Comparison of ENCODE assay signal across 12 cellular contexts in genomic region chr1:23394176-23394575, GRCh38. TPM values are rescaled to one million over a fixed set of nuclear protein-coding genes. Genes with fewer than 3 reads are reported as not detected.
A peak's percentile ranks its signal among the peaks of the same experiment; 100 is the strongest.
DNase-seq lines count a peak whose midpoint lies in the region; ATAC-seq, FAIRE-seq and TF ChIP-seq lines count a peak whose summit lies in the region.
"Had no signal": no experiment of that assay in that cellular context is flagged by ENCODE, and none has a peak within 500 bp of the region (broad histone marks: within the 10 kb centered on the region; RNA-seq: fewer than 3 reads in every experiment).

No MANE protein-coding gene starts in this region.

- H3K9me3 Mint-ChIP-seq in astrocyte (ENCODE audit: unreplicated experiment), result peaks cover 2% of the 10 kb centered on the region

- H3K36me3 ChIP-seq in GM23248 (ENCODE audit: low read depth) (no peaks in the 10 kb centered on the region), astrocyte (ENCODE audit: insufficient read depth, low read length) (no peaks in the 10 kb centered on the region)

- DNase-seq in GM23248 (peak; percentile 86), astrocyte (ENCODE audit: low read depth) (peak; percentile 76), left ventricle myocardium superior (no peak), smooth muscle cell of the brain vasculature (ENCODE audit: low read depth, low spot score) (peak; percentile 64), NK-92 (lab: John Stamatoyannopoulos, UW; ENCODE audit: unreplicated experiment) (no peak), pons (ENCODE audit: low spot score) (no peak), NCI-H2196 treated with DMSO at 0.1 percent for 48 hours (lab: John Stamatoyannopoulos, UW; ENCODE audit: unreplicated experiment) (no peak), NCI-H1694 treated with DMSO at 0.1 percent for 48 hours (lab: John Stamatoyannopoulos, UW) (no peak)
- DNase-seq: DND-41; NCI-H524; stimulated activated CD4-positive, alpha-beta T cell treated with anti-CD3 and anti-CD28 coated beads, Interleukin-4, amount 100 ng/mL, for 24 hours had no signal

- no peaks in the 10 kb centered on the region for H3K9me3 ChIP-seq in GM23248 (ENCODE audit: low read depth)
- no peaks in the 10 kb centered on the region for H3K9me3 ChIP-seq in astrocyte (ENCODE audit: insufficient read depth, low read depth, low read length)

- 4% methylated on average over 4 of the region's 4 CpGs for whole genome bisulfite sequencing in GM23248 (ENCODE audit: low coverage in 1 of 2, low lambda C conversion rate in 2 of 2, missing lambda C conversion rate in 2 of 2), 2 experiments

- no peaks in the 10 kb centered on the region for H3K27me3 ChIP-seq in GM23248 (replicated peaks; ENCODE audit: insufficient read depth)
- H3K27me3 ChIP-seq in astrocyte (ENCODE audit: insufficient read depth, low read length), result no peaks in the 10 kb centered on the region

- H3K4me1 ChIP-seq in GM23248 (ENCODE audit: insufficient read depth) (peaks cover 25% of the 10 kb centered on the region), astrocyte (ENCODE audit: insufficient read depth, low read length) (peaks cover 24% of the 10 kb centered on the region)

- no peaks in the 10 kb centered on the region for H4K20me1 ChIP-seq in GM23248 (ENCODE audit: insufficient read depth)
- no peaks in the 10 kb centered on the region for H4K20me1 ChIP-seq in astrocyte (ENCODE audit: insufficient read depth, low read length)

- no peak for FAIRE-seq in astrocyte (lab: Jason Lieb, UNC)

- no peaks in the 10 kb centered on the region for H3K9me2 ChIP-seq in GM23248 (ENCODE audit: insufficient read depth)

- peak; percentile 75 for ATAC-seq in left ventricle myocardium superior

- TF ChIP-seq CTCF in astrocyte (IDR thresholded peaks at IDR 0.05; ENCODE audit: insufficient read depth, low read depth, low read length), result no peak

- H3K36me3 Mint-ChIP-seq in astrocyte (ENCODE audit: low read depth, unreplicated experiment), result peaks cover 7% of the 10 kb centered on the region

- peak overlapping the region; percentile 89 for H3K27ac ChIP-seq in GM23248
- H3K27ac ChIP-seq in astrocyte (ENCODE audit: low read depth, low read length), result peak overlapping the region; percentile 56
- H3K27ac ChIP-seq: KMS-11 had no signal

- in situ Hi-C loops in GM23248 (cut with MboI), result no loop called here

- H3K27ac Mint-ChIP-seq in astrocyte (ENCODE audit: unreplicated experiment), result no peak overlapping the region

- peak overlapping the region; percentile 38 for H3K4me3 ChIP-seq in GM23248
- no peak overlapping the region for H3K4me3 ChIP-seq in astrocyte (ENCODE audit: insufficient read depth, low read depth, low read length)

- intact Hi-C loops in left ventricle myocardium superior (cut with micrococcal nuclease), result no loop called here

- H2AFZ ChIP-seq in GM23248, result peak overlapping the region; percentile 27; the same call in 1 of the 2 replicates
- H2AFZ ChIP-seq in astrocyte (ENCODE audit: low read depth, low read length), result peak overlapping the region; percentile 24

- H3K9ac ChIP-seq in GM23248 (peak overlapping the region; percentile 60), astrocyte (ENCODE audit: low read length) (peak overlapping the region; percentile 24)
- H3K9ac ChIP-seq: KMS-11 had no signal

- H3K79me2 ChIP-seq in GM23248 (ENCODE audit: insufficient read depth) (no peaks in the 10 kb centered on the region), astrocyte (ENCODE audit: insufficient read depth, low read length) (no peaks in the 10 kb centered on the region)

- H3K4me2 ChIP-seq in GM23248 (ENCODE audit: unreplicated experiment) (peak overlapping the region; percentile 52), astrocyte (ENCODE audit: low read length) (peak overlapping the region; percentile 68)
- H3K4me2 ChIP-seq: KMS-11 had no signal

- H3K27me3 Mint-ChIP-seq in astrocyte (ENCODE audit: low read depth, unreplicated experiment), result peaks cover 31% of the 10 kb centered on the region

- peaks cover 14% of the 10 kb centered on the region for H3K4me1 Mint-ChIP-seq in astrocyte (ENCODE audit: low read depth, unreplicated experiment)

- no peak overlapping the region for H3K4me3 Mint-ChIP-seq in astrocyte (ENCODE audit: unreplicated experiment)

- H3F3A ChIP-seq in GM23248 (ENCODE audit: insufficient read depth), result peaks cover 27% of the 10 kb centered on the region

RNA-seq across cellular contexts. Expression of gene ZNF436, which starts 24.5 kb away (rescaled TPM):
- total RNA-seq in GM23248 (2014; rRNA removed; shearing (Covaris generic)), result 14.0 and 16.2 TPM in 2 replicates
- polyA plus RNA-seq in GM23248 (2016; fragmentation: Nextera tagmentation; extraction: Ambion mirVana), result 8.1 and 9.4 TPM in 2 replicates
- total RNA-seq in astrocyte (12.2 and 13.0 TPM in 2 replicates), left ventricle myocardium superior (12.4 TPM)

RNA-seq across cellular contexts. Expression of gene TCEA3, which starts 30.4 kb away (rescaled TPM):
- total RNA-seq in GM23248 (2014; rRNA removed; shearing (Covaris generic)), result 9.2 and 16.3 TPM in 2 replicates
- polyA plus RNA-seq in GM23248 (2016; fragmentation: Nextera tagmentation; extraction: Ambion mirVana), result 21.3 and 23.2 TPM in 2 replicates
- total RNA-seq in astrocyte, result 3.3 and 3.4 TPM in 2 replicates
- 81.0 TPM for total RNA-seq in left ventricle myocardium superior

RNA-seq across cellular contexts. Expression of gene HNRNPR, which starts 50.1 kb away (rescaled TPM):
- 77.5 and 91.6 TPM in 2 replicates for total RNA-seq in GM23248 (2014; rRNA removed; shearing (Covaris generic))
- polyA plus RNA-seq in GM23248 (2016; fragmentation: Nextera tagmentation; extraction: Ambion mirVana), result 124 and 126 TPM in 2 replicates
- 109 and 113 TPM in 2 replicates for total RNA-seq in astrocyte
- 54.9 TPM for total RNA-seq in left ventricle myocardium superior

Comparison
In these comparisons a context has a peak if more than half of its experiments do, and no peak if none do; other contexts are left out.
1. DNase-seq: peak in GM23248 (single experiment), astrocyte (single experiment) and smooth muscle cell of the brain vasculature (single experiment); none in left ventricle myocardium superior (single experiment), NK-92 (single experiment), pons (single experiment), NCI-H2196 treated with DMSO at 0.1 percent for 48 hours (single experiment) and NCI-H1694 treated with DMSO at 0.1 percent for 48 hours (single experiment).